ENCODE assay signal across 29 cellular contexts in the genomic region with DNA sequence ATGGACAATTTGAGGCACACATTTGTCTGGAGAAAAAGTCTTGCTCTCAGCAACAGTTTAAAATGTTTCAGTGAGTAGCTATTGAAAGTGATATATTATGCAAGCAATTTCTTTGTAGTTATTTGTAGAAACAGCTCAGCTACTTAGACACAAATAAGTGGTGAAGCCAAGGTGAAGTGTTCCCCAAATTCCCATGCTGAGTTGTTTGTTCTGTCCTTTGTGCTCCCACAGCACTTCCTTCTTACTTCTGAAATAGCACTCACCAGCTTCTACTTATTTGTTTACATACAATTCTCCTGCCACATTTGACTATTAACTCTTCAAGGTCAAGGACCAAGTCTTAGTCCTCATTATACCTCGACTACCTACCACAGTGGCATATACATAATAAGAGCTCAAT.
"Had no signal": no experiment of that assay in that cellular context is flagged by ENCODE, and none has a peak within 500 bp of the region (broad histone marks: within the 10 kb centered on the region; RNA-seq: fewer than 3 reads in every experiment).

No MANE protein-coding gene starts in this region.

- H3K4me2 ChIP-seq: hepatocyte had no signal

- H3K4me1 Mint-ChIP-seq: immature natural killer cell; memory B cell; naive thymus-derived CD4-positive, alpha-beta T cell had no signal

- H3K27ac ChIP-seq: colonic mucosa, epithelial cell of prostate, esophagus squamous epithelium, gastrocnemius medialis, heart left ventricle, hepatocyte had no signal

- H3K36me3 ChIP-seq: colonic mucosa, esophagus squamous epithelium, gastrocnemius medialis, heart left ventricle had no signal

- H3K9me3 ChIP-seq: colonic mucosa, gastrocnemius medialis had no signal

- H3K4me3 Mint-ChIP-seq: dendritic cell treated with granulocyte-macrophage colony-stimulating factor and Interleukin-4, amounts not matched to agents 40 ng/mL and 50 ng/mL, for 4 days; effector memory CD8-positive, alpha-beta T cell; endodermal cell; immature natural killer cell; memory B cell; naive thymus-derived CD4-positive, alpha-beta T cell had no signal

- ATAC-seq: effector memory CD8-positive, alpha-beta T cell; esophagus mucosa; gastrocnemius medialis; heart left ventricle; left colon; left lobe of liver; left ventricle myocardium superior; naive thymus-derived CD4-positive, alpha-beta T cell had no signal

- H3K36me3 Mint-ChIP-seq: immature natural killer cell, memory B cell had no signal

- H3K4me1 ChIP-seq: colonic mucosa, esophagus squamous epithelium, gastrocnemius medialis, heart left ventricle had no signal

- H3K4me3 ChIP-seq: colonic mucosa, esophagus squamous epithelium, gastrocnemius medialis, heart left ventricle, hepatocyte, lung had no signal

- H2AFZ ChIP-seq: hepatocyte had no signal

- H3K27me3 ChIP-seq: colonic mucosa, esophagus squamous epithelium, gastrocnemius medialis, heart left ventricle, hepatocyte had no signal

- H3K79me2 ChIP-seq: hepatocyte had no signal

- DNase-seq: colonic mucosa; cortex of kidney; effector CD8-positive, alpha-beta T cell; effector memory CD8-positive, alpha-beta T cell; endodermal cell; erythroblast; esophagus squamous epithelium; foreskin fibroblast; foreskin melanocyte; gastrocnemius medialis; heart left ventricle; hypothalamus; immature natural killer cell; islet precursor cell; kidney; kidney glomerular epithelial cell; left colon; left ventricle myocardium superior; mammary epithelial cell; mesendoderm; midbrain; naive thymus-derived CD4-positive, alpha-beta T cell had no signal

- H3K27me3 Mint-ChIP-seq: dendritic cell treated with granulocyte-macrophage colony-stimulating factor and Interleukin-4, amounts not matched to agents 40 ng/mL and 50 ng/mL, for 4 days; effector memory CD8-positive, alpha-beta T cell; memory B cell; naive thymus-derived CD4-positive, alpha-beta T cell had no signal

- H3K27ac Mint-ChIP-seq: dendritic cell treated with granulocyte-macrophage colony-stimulating factor and Interleukin-4, amounts not matched to agents 40 ng/mL and 50 ng/mL, for 4 days; effector memory CD8-positive, alpha-beta T cell; endodermal cell; immature natural killer cell; memory B cell; naive thymus-derived CD4-positive, alpha-beta T cell had no signal
